ENCODE assay signal across 1 cellular context in genomic region chr20:18331694-18332093, GRCh38.
TF ChIP-seq lines count a peak whose summit lies in the region.

No MANE protein-coding gene starts in this region.

TF ChIP-seq in A549, 52 proteins besides CTCF, POLR2A, EP300 and RAD21 (continued from another document):
- no peak for TF ChIP-seq ESRRA (IDR thresholded peaks at IDR 0.05; ENCODE audit: borderline replicate concordance, low read length)
- no peak for TF ChIP-seq HOXA7 (CRISPR knock-in tag; IDR thresholded peaks at IDR 0.05)
